In genomic region chr1:64823691-64824476, GRCh38 we compare ENCODE assay signal across 8 cellular contexts.
DNase-seq lines count a peak whose midpoint lies in the region; ATAC-seq lines count a peak whose summit lies in the region.

No MANE protein-coding gene starts in this region.

- ATAC-seq in HG03159 (IDR thresholded peaks at IDR 0.05; ENCODE audit: unreplicated experiment), result peak; percentile 73
- no peak for ATAC-seq in HG02610 (IDR thresholded peaks at IDR 0.05; ENCODE audit: unreplicated experiment)

- peak; percentile 73 for DNase-seq in EH (ENCODE audit: low read depth)
- DNase-seq in NCI-H460 (ENCODE audit: extremely low read depth, low read depth), result peak; percentile 77
- DNase-seq in activated CD4-positive, alpha-beta T cell treated with anti-CD3 and anti-CD28 coated beads for 48 hours, result peak; percentile 70
- peak; percentile 66 for DNase-seq in ecto neural progenitor cell (ENCODE audit: low spot score)
- peak; percentile 80 to 88 for DNase-seq in lung microvascular endothelial cell (ENCODE audit: low read depth in 2 of 2)
- DNase-seq in stimulated activated CD8-positive, alpha-beta memory T cell treated with anti-CD3 and anti-CD28 coated beads, Interleukin-12 subunit alpha, Interleukin-12 subunit beta, amount 100 ng/mL, for 4 hours (ENCODE audit: low read depth), result peak; percentile 10

Comparison
In these comparisons a context has a peak if more than half of its experiments do, and no peak if none do; other contexts are left out.
1. DNase-seq: peak in every context shown above with its lines; median percentile 84 in lung microvascular endothelial cell; 77 in NCI-H460; 73 in EH; 70 in activated CD4-positive, alpha-beta T cell treated with anti-CD3 and anti-CD28 coated beads for 48 hours; 66 in ecto neural progenitor cell; 10 in stimulated activated CD8-positive, alpha-beta memory T cell treated with anti-CD3 and anti-CD28 coated beads, Interleukin-12 subunit alpha, Interleukin-12 subunit beta, amount 100 ng/mL, for 4 hours.